ENCODE assay signal across 14 cellular contexts in genomic region chr4:7950301-7951092, GRCh38. TPM values are rescaled to one million over a fixed set of nuclear protein-coding genes. Genes with fewer than 3 reads are reported as not detected.
A peak's percentile ranks its signal among the peaks of the same experiment; 100 is the strongest.
DNase-seq lines count a peak whose midpoint lies in the region; ATAC-seq and TF ChIP-seq lines count a peak whose summit lies in the region.
"Had no signal": no experiment of that assay in that cellular context is flagged by ENCODE, and none has a peak within 500 bp of the region (broad histone marks: within the 10 kb centered on the region; RNA-seq: fewer than 3 reads in every experiment).

No MANE protein-coding gene starts in this region.

- no peaks in the 10 kb centered on the region for H3K79me2 ChIP-seq in mesendoderm (ENCODE audit: control insufficient read depth, insufficient read depth, low read length)

- peaks cover 12 to 13% of the 10 kb centered on the region in 2 donors for H3K4me1 Mint-ChIP-seq in natural killer cell treated with Interleukin-12 subunit alpha and Interleukin-12 subunit beta and Interleukin-15 and Interleukin-18, amount 100 ng/mL, for 72 hours (ENCODE audit: low read depth in 2 of 2)
- H3K4me1 Mint-ChIP-seq in natural killer cell = peaks cover 0 to 11% of the 10 kb centered on the region in 2 donors
- H3K4me1 Mint-ChIP-seq: B cell had no signal

- ATAC-seq in natural killer cell treated with Interleukin-12 subunit alpha and Interleukin-12 subunit beta and Interleukin-15 and Interleukin-18, amount 100 ng/mL, for 72 hours = no peak
- ATAC-seq in natural killer cell (no peak), HG02885 (IDR thresholded peaks at IDR 0.05; ENCODE audit: poor library complexity, unreplicated experiment) (no peak)
- ATAC-seq: GM12878, HCT116 had no signal

- peaks cover 12 to 22% of the 10 kb centered on the region in 2 donors for H3K27me3 Mint-ChIP-seq in natural killer cell treated with Interleukin-12 subunit alpha and Interleukin-12 subunit beta and Interleukin-15 and Interleukin-18, amount 100 ng/mL, for 72 hours
- peaks cover 10 to 11% of the 10 kb centered on the region in 2 donors for H3K27me3 Mint-ChIP-seq in natural killer cell (ENCODE audit: low read depth in 2 of 2)

- H3K9me3 Mint-ChIP-seq in natural killer cell treated with Interleukin-12 subunit alpha and Interleukin-12 subunit beta and Interleukin-15 and Interleukin-18, amount 100 ng/mL, for 72 hours = no peaks in the 10 kb centered on the region
- H3K9me3 Mint-ChIP-seq in natural killer cell = no peaks in the 10 kb centered on the region

- H3K4me3 ChIP-seq in mesendoderm (ENCODE audit: low read length) (no peak overlapping the region), spleen (no peak overlapping the region)
- H3K4me3 ChIP-seq: GM12878 had no signal

- no peaks in the 10 kb centered on the region for H3K27me3 ChIP-seq in mesendoderm (ENCODE audit: insufficient read depth, low read length, poor library complexity)
- H3K27me3 ChIP-seq in spleen (replicated peaks in 1 of 7) = peaks cover 0 to 3% (median 0%) of the 10 kb centered on the region in 7 donors

- TF ChIP-seq POLR2A in spleen (IDR thresholded peaks at IDR 0.05) = no peak

- no peaks in the 10 kb centered on the region for H3K79me1 ChIP-seq in mesendoderm (ENCODE audit: low read length)

- H3K9me3 ChIP-seq in spleen = peaks cover 0 to 10% (median 6%) of the 10 kb centered on the region in 8 donors

- WGBS in mesendoderm (ENCODE audit: extremely low coverage, insufficient coverage, low lambda C conversion rate) = no CpG with 5 or more reads among the region's 18 CpGs
- WGBS in spleen, 5 donors = 85 to 92% (median 88%) methylated on average over 18 of the region's 18 CpGs

- peak overlapping the region; percentile 95 for H2AK5ac ChIP-seq in mesendoderm (ENCODE audit: low read length)

- H2BK15ac ChIP-seq in mesendoderm (replicated peaks; ENCODE audit: low read depth) = no peak overlapping the region

- TF ChIP-seq CTCF in natural killer cell (IDR thresholded peaks at IDR 0.05) (no peak), spleen (IDR thresholded peaks at IDR 0.05 in 8 of 11, conservative IDR thresholded peaks at IDR 0.05 in 3 of 11) (no peak)

- H3K4me2 ChIP-seq in mesendoderm (ENCODE audit: low read length) = no peak overlapping the region

- no peak overlapping the region for H3K4me3 Mint-ChIP-seq in natural killer cell treated with Interleukin-12 subunit alpha and Interleukin-12 subunit beta and Interleukin-15 and Interleukin-18, amount 100 ng/mL, for 72 hours
- H3K4me3 Mint-ChIP-seq in natural killer cell = no peak overlapping the region
- H3K4me3 Mint-ChIP-seq: B cell; CD4-positive, alpha-beta T cell had no signal

- H4K8ac ChIP-seq in mesendoderm (ENCODE audit: low read depth, low read length) = no peak overlapping the region

- H3K36me3 ChIP-seq in mesendoderm (ENCODE audit: control insufficient read depth, insufficient read depth, low read length) = no peaks in the 10 kb centered on the region
- H3K36me3 ChIP-seq in spleen = no peaks in the 10 kb centered on the region

- no peak overlapping the region for H2BK120ac ChIP-seq in mesendoderm (ENCODE audit: low read depth, low read length)

- peak overlapping the region; percentile 66 for H3K56ac ChIP-seq in mesendoderm (ENCODE audit: low read length)

- no peak overlapping the region for H3K23ac ChIP-seq in mesendoderm (ENCODE audit: low read length)

- H3K9ac ChIP-seq in mesendoderm (ENCODE audit: low read length) = no peak overlapping the region

- no peak overlapping the region for H3K27ac Mint-ChIP-seq in natural killer cell treated with Interleukin-12 subunit alpha and Interleukin-12 subunit beta and Interleukin-15 and Interleukin-18, amount 100 ng/mL, for 72 hours
- H3K27ac Mint-ChIP-seq in natural killer cell = no peak overlapping the region
- H3K27ac Mint-ChIP-seq: B cell; CD4-positive, alpha-beta T cell had no signal

- intact Hi-C loops in natural killer cell (cut with micrococcal nuclease) (no loop called here), spleen (cut with DNase I; ENCODE audit: low total_unique reads) (no loop called here)

- DNase-seq in natural killer cell treated with Interleukin-12 subunit alpha and Interleukin-12 subunit beta and Interleukin-15 and Interleukin-18, amount 100 ng/mL, for 72 hours (ENCODE audit: low spot score) = peak; percentile 39
- DNase-seq in natural killer cell (no peak), mesendoderm (no peak), spleen (peak; percentile 58), islet precursor cell (no peak), NCI-H2107 treated with DMSO at 0.1 percent for 48 hours (lab: John Stamatoyannopoulos, UW; ENCODE audit: unreplicated experiment) (no peak)
- DNase-seq: C1 segment of cervical spinal cord; Calu3; CD4-positive, alpha-beta T cell; DMS79 had no signal

- no peak overlapping the region for H3K4ac ChIP-seq in mesendoderm (ENCODE audit: low read depth, low read length)

- peak overlapping the region; percentile 78 for H2BK5ac ChIP-seq in mesendoderm (ENCODE audit: low read length)

- peak overlapping the region; percentile 9 for H3K18ac ChIP-seq in mesendoderm (ENCODE audit: low read length)

- H3K4me1 ChIP-seq in mesendoderm (ENCODE audit: control insufficient read depth, low read depth, low read length) (peaks cover 9% of the 10 kb centered on the region), spleen (peaks cover 0 to 1% (median 0%) of the 10 kb centered on the region in 6 donors)

- H3K27ac ChIP-seq in mesendoderm (ENCODE audit: low read depth, low read length) (no peak overlapping the region), spleen (no peak overlapping the region)

- no peaks in the 10 kb centered on the region for H3K36me3 Mint-ChIP-seq in natural killer cell treated with Interleukin-12 subunit alpha and Interleukin-12 subunit beta and Interleukin-15 and Interleukin-18, amount 100 ng/mL, for 72 hours
- H3K36me3 Mint-ChIP-seq in natural killer cell = no peaks in the 10 kb centered on the region

- H4K5ac ChIP-seq in mesendoderm (ENCODE audit: low read length) = no peak overlapping the region

RNA-seq across cellular contexts. Expression of gene AFAP1, which starts 10.8 kb away (rescaled TPM):
- total RNA-seq in natural killer cell treated with Interleukin-12 subunit alpha and Interleukin-12 subunit beta and Interleukin-15 and Interleukin-18, amount 100 ng/mL, for 72 hours = 1 to 10 TPM; 7.2 to 9.1 TPM
- total RNA-seq in natural killer cell (10 to 100 TPM in 1 of 3 donors, 1 to 10 TPM in 2; 4.9 to 12.5 (median 9.5) TPM), spleen (10 to 100 TPM in 6 of 7 donors, 1 to 10 TPM in 1; 9.0 to 29.2 (median 14.5) TPM)
- 11.2 TPM for polyA plus RNA-seq in mesendoderm (2013, experiment 1 of 2)
- polyA plus RNA-seq in mesendoderm (2013, experiment 2 of 2) = 11.4 TPM
- polyA plus RNA-seq in spleen = 1 to 10 TPM; 1.6 to 2.4 (median 1.7) TPM

Comparison
In these comparisons a context has a peak if more than half of its experiments do, and no peak if none do; other contexts are left out.
1. DNase-seq: peak in natural killer cell treated with Interleukin-12 subunit alpha and Interleukin-12 subunit beta and Interleukin-15 and Interleukin-18, amount 100 ng/mL, for 72 hours (single experiment) and spleen (single experiment); none in natural killer cell (single experiment), mesendoderm (single experiment), islet precursor cell (single experiment) and NCI-H2107 treated with DMSO at 0.1 percent for 48 hours (single experiment).